In the genomic region with DNA sequence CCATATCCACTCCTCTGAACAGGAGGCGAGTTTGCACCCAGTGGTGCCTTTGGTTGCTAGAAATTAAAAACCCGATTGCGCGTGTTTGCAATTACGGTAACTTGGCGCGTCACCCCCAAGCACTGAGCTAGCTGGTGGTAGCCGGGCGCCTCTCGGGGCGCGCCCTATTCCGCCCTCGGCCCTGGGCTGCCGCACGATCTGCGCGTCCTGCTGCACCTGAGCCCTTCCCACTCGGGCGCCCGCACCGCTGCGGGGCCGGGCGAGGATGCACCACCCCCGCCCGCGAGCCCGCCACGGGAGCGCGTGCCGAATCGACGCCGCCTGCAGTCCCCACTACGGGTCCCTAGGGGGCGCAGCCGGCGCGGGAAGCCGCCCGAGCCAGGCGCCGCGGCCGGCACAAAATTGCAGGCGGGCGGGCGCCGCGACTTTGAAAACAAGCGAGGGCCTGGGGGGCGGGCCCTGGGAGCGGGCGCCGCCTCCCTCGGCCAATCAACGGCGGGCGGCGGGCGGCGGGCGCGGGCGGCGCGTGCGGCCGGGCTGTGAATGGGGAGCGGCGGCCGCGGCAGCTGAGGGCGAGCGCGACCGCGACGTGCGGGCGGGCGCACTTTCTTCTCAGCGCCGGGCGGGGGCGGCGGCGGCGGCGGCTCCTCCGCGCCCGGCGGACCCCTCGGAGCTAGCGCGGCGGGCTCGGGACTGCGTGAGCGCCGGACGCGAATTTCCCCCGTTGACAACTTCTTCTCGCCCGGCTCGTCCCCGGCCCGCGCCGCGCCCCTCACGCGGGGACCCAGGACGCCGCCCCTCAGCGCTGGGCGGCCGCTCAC, we compare ENCODE assay signal across 1 cellular context.
TF ChIP-seq lines count a peak whose summit lies in the region.

A gene with protein sequence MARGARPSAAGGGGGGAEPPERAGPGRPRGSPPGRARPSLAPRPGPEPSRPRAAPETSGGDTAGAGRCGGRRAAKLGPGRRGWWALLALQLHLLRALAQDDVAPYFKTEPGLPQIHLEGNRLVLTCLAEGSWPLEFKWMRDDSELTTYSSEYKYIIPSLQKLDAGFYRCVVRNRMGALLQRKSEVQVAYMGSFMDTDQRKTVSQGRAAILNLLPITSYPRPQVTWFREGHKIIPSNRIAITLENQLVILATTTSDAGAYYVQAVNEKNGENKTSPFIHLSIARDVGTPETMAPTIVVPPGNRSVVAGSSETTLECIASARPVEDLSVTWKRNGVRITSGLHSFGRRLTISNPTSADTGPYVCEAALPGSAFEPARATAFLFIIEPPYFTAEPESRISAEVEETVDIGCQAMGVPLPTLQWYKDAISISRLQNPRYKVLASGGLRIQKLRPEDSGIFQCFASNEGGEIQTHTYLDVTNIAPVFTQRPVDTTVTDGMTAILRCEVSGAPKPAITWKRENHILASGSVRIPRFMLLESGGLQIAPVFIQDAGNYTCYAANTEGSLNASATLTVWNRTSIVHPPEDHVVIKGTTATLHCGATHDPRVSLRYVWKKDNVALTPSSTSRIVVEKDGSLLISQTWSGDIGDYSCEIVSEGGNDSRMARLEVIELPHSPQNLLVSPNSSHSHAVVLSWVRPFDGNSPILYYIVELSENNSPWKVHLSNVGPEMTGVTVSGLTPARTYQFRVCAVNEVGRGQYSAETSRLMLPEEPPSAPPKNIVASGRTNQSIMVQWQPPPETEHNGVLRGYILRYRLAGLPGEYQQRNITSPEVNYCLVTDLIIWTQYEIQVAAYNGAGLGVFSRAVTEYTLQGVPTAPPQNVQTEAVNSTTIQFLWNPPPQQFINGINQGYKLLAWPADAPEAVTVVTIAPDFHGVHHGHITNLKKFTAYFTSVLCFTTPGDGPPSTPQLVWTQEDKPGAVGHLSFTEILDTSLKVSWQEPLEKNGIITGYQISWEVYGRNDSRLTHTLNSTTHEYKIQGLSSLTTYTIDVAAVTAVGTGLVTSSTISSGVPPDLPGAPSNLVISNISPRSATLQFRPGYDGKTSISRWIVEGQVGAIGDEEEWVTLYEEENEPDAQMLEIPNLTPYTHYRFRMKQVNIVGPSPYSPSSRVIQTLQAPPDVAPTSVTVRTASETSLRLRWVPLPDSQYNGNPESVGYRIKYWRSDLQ (N-terminal part only) (plus strand): TSS at position 602 of the 821 bp plus-strand sequence. CDS start 335 bp downstream, outside the sequence.

TF ChIP-seq in GM12878, 131 proteins besides CTCF, POLR2A, EP300 and RAD21 (continued from another document and continues in another):
- TF ChIP-seq RCOR1 (conservative IDR thresholded peaks at IDR 0.05; ENCODE audit: low read depth, low read length) (no peak), EED (IDR thresholded peaks at IDR 0.05; ENCODE audit: low read depth) (no peak), BRCA1 (IDR thresholded peaks at IDR 0.05; ENCODE audit: low read depth, low read length) (no peak), CBX5 (IDR thresholded peaks at IDR 0.05; ENCODE audit: low read depth) (0 out of 2 replicates have a peak, but pooled peaks have one; percentile 35), WRNIP1 (IDR thresholded peaks at IDR 0.05; ENCODE audit: borderline replicate concordance, low read depth, low read length) (no peak), NR2C1 (IDR thresholded peaks at IDR 0.05) (no peak), ZNF217 (IDR thresholded peaks at IDR 0.05) (peak; percentile 78; the same call in 1 of the 2 replicates), ZNF384 (IDR thresholded peaks at IDR 0.05; ENCODE audit: borderline replicate concordance, low read depth, low read length) (no peak), PAX5 (IDR thresholded peaks at IDR 0.05; ENCODE audit: borderline replicate concordance, low read depth, low read length) (no peak), KAT2A (conservative IDR thresholded peaks at IDR 0.05; ENCODE audit: control insufficient read depth, low read depth, low read length) (no peak), ASH2L (IDR thresholded peaks at IDR 0.05; ENCODE audit: borderline replicate concordance, low read depth) (no peak), SUZ12 (IDR thresholded peaks at IDR 0.05; ENCODE audit: unreplicated experiment) (no peak), ATF7 (IDR thresholded peaks at IDR 0.05; ENCODE audit: low read depth) (no peak), FOXM1 (IDR thresholded peaks at IDR 0.05; ENCODE audit: low read depth, low read length) (no peak), MTA2 (IDR thresholded peaks at IDR 0.05; ENCODE audit: low read depth) (no peak), BACH1 (IDR thresholded peaks at IDR 0.05; ENCODE audit: borderline replicate concordance) (0 out of 2 replicates have a peak, but pooled peaks have one; percentile 29)
- TF ChIP-seq, protein P1, sequence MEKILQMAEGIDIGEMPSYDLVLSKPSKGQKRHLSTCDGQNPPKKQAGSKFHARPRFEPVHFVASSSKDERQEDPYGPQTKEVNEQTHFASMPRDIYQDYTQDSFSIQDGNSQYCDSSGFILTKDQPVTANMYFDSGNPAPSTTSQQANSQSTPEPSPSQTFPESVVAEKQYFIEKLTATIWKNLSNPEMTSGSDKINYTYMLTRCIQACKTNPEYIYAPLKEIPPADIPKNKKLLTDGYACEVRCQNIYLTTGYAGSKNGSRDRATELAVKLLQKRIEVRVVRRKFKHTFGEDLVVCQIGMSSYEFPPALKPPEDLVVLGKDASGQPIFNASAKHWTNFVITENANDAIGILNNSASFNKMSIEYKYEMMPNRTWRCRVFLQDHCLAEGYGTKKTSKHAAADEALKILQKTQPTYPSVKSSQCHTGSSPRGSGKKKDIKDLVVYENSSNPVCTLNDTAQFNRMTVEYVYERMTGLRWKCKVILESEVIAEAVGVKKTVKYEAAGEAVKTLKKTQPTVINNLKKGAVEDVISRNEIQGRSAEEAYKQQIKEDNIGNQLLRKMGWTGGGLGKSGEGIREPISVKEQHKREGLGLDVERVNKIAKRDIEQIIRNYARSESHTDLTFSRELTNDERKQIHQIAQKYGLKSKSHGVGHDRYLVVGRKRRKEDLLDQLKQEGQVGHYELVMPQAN (conservative IDR thresholded peaks at IDR 0.05): no peak
- TF ChIP-seq, protein P2, sequence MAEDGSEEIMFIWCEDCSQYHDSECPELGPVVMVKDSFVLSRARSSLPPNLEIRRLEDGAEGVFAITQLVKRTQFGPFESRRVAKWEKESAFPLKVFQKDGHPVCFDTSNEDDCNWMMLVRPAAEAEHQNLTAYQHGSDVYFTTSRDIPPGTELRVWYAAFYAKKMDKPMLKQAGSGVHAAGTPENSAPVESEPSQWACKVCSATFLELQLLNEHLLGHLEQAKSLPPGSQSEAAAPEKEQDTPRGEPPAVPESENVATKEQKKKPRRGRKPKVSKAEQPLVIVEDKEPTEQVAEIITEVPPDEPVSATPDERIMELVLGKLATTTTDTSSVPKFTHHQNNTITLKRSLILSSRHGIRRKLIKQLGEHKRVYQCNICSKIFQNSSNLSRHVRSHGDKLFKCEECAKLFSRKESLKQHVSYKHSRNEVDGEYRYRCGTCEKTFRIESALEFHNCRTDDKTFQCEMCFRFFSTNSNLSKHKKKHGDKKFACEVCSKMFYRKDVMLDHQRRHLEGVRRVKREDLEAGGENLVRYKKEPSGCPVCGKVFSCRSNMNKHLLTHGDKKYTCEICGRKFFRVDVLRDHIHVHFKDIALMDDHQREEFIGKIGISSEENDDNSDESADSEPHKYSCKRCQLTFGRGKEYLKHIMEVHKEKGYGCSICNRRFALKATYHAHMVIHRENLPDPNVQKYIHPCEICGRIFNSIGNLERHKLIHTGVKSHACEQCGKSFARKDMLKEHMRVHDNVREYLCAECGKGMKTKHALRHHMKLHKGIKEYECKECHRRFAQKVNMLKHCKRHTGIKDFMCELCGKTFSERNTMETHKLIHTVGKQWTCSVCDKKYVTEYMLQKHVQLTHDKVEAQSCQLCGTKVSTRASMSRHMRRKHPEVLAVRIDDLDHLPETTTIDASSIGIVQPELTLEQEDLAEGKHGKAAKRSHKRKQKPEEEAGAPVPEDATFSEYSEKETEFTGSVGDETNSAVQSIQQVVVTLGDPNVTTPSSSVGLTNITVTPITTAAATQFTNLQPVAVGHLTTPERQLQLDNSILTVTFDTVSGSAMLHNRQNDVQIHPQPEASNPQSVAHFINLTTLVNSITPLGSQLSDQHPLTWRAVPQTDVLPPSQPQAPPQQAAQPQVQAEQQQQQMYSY (CRISPR knock-in tag; IDR thresholded peaks at IDR 0.05): no peak
- TF ChIP-seq, protein P3, sequence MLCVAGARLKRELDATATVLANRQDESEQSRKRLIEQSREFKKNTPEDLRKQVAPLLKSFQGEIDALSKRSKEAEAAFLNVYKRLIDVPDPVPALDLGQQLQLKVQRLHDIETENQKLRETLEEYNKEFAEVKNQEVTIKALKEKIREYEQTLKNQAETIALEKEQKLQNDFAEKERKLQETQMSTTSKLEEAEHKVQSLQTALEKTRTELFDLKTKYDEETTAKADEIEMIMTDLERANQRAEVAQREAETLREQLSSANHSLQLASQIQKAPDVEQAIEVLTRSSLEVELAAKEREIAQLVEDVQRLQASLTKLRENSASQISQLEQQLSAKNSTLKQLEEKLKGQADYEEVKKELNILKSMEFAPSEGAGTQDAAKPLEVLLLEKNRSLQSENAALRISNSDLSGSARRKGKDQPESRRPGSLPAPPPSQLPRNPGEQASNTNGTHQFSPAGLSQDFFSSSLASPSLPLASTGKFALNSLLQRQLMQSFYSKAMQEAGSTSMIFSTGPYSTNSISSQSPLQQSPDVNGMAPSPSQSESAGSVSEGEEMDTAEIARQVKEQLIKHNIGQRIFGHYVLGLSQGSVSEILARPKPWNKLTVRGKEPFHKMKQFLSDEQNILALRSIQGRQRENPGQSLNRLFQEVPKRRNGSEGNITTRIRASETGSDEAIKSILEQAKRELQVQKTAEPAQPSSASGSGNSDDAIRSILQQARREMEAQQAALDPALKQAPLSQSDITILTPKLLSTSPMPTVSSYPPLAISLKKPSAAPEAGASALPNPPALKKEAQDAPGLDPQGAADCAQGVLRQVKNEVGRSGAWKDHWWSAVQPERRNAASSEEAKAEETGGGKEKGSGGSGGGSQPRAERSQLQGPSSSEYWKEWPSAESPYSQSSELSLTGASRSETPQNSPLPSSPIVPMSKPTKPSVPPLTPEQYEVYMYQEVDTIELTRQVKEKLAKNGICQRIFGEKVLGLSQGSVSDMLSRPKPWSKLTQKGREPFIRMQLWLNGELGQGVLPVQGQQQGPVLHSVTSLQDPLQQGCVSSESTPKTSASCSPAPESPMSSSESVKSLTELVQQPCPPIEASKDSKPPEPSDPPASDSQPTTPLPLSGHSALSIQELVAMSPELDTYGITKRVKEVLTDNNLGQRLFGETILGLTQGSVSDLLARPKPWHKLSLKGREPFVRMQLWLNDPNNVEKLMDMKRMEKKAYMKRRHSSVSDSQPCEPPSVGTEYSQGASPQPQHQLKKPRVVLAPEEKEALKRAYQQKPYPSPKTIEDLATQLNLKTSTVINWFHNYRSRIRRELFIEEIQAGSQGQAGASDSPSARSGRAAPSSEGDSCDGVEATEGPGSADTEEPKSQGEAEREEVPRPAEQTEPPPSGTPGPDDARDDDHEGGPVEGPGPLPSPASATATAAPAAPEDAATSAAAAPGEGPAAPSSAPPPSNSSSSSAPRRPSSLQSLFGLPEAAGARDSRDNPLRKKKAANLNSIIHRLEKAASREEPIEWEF (IDR thresholded peaks at IDR 0.05; ENCODE audit: insufficient replicate concordance, low read depth, low read length): no peak
- TF ChIP-seq, protein P4, sequence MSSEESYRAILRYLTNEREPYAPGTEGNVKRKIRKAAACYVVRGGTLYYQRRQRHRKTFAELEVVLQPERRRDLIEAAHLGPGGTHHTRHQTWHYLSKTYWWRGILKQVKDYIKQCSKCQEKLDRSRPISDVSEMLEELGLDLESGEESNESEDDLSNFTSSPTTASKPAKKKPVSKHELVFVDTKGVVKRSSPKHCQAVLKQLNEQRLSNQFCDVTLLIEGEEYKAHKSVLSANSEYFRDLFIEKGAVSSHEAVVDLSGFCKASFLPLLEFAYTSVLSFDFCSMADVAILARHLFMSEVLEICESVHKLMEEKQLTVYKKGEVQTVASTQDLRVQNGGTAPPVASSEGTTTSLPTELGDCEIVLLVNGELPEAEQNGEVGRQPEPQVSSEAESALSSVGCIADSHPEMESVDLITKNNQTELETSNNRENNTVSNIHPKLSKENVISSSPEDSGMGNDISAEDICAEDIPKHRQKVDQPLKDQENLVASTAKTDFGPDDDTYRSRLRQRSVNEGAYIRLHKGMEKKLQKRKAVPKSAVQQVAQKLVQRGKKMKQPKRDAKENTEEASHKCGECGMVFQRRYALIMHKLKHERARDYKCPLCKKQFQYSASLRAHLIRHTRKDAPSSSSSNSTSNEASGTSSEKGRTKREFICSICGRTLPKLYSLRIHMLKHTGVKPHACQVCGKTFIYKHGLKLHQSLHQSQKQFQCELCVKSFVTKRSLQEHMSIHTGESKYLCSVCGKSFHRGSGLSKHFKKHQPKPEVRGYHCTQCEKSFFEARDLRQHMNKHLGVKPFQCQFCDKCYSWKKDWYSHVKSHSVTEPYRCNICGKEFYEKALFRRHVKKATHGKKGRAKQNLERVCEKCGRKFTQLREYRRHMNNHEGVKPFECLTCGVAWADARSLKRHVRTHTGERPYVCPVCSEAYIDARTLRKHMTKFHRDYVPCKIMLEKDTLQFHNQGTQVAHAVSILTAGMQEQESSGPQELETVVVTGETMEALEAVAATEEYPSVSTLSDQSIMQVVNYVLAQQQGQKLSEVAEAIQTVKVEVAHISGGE (CRISPR knock-in tag; IDR thresholded peaks at IDR 0.05): no peak
- TF ChIP-seq, protein P5, sequence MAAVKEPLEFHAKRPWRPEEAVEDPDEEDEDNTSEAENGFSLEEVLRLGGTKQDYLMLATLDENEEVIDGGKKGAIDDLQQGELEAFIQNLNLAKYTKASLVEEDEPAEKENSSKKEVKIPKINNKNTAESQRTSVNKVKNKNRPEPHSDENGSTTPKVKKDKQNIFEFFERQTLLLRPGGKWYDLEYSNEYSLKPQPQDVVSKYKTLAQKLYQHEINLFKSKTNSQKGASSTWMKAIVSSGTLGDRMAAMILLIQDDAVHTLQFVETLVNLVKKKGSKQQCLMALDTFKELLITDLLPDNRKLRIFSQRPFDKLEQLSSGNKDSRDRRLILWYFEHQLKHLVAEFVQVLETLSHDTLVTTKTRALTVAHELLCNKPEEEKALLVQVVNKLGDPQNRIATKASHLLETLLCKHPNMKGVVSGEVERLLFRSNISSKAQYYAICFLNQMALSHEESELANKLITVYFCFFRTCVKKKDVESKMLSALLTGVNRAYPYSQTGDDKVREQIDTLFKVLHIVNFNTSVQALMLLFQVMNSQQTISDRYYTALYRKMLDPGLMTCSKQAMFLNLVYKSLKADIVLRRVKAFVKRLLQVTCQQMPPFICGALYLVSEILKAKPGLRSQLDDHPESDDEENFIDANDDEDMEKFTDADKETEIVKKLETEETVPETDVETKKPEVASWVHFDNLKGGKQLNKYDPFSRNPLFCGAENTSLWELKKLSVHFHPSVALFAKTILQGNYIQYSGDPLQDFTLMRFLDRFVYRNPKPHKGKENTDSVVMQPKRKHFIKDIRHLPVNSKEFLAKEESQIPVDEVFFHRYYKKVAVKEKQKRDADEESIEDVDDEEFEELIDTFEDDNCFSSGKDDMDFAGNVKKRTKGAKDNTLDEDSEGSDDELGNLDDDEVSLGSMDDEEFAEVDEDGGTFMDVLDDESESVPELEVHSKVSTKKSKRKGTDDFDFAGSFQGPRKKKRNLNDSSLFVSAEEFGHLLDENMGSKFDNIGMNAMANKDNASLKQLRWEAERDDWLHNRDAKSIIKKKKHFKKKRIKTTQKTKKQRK (IDR thresholded peaks at IDR 0.05; ENCODE audit: low read depth, low read length): no peak
- TF ChIP-seq, protein P6, sequence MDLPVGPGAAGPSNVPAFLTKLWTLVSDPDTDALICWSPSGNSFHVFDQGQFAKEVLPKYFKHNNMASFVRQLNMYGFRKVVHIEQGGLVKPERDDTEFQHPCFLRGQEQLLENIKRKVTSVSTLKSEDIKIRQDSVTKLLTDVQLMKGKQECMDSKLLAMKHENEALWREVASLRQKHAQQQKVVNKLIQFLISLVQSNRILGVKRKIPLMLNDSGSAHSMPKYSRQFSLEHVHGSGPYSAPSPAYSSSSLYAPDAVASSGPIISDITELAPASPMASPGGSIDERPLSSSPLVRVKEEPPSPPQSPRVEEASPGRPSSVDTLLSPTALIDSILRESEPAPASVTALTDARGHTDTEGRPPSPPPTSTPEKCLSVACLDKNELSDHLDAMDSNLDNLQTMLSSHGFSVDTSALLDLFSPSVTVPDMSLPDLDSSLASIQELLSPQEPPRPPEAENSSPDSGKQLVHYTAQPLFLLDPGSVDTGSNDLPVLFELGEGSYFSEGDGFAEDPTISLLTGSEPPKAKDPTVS (IDR thresholded peaks at IDR 0.05; ENCODE audit: low read depth, low read length): no peak
